In the genomic region with DNA sequence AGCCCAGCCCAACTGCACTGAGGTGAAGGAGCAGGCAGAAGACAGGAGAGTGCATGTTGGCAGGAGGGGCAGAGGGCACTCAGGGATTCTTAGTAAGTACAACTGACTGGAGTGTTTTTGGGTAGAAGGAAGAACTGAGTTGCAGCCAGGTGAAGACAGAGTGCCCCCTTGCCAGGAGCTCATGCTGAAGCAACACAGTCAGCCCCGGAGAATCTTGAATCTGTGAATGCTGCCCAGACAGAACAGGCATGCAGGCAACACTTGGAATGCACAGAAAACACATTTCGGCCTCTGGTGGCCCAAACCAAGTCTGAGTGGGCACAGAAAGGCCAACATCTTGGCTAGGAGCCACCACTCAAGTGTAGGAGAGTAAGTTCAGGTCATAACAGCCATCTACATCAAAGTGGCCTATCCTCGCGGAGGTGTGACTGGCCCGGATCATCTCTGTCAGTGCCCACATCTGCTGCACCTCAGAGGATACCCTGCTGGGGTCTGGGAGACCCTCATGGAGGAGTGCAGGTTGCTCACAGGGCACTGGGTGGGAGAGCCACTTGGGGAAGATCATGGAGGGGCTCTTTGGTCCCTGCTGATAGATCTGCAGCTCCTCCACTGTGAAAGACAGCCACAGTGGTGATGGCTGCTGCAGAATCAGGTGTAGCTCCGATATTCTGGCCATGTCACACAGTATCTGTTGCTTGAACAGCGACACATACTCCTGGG, we compare ENCODE assay signal across 26 cellular contexts. TPM values are rescaled to one million over a fixed set of nuclear protein-coding genes. Genes with fewer than 3 reads are reported as not detected.
DNase-seq lines count a peak whose midpoint lies in the region; ATAC-seq and TF ChIP-seq lines count a peak whose summit lies in the region.
"Had no signal": no experiment of that assay in that cellular context is flagged by ENCODE, and none has a peak within 500 bp of the region (broad histone marks: within the 10 kb centered on the region; RNA-seq: fewer than 3 reads in every experiment).

No MANE protein-coding gene starts in this region.

- no peak overlapping the region for H3K9ac ChIP-seq in neural progenitor cell
- H3K9ac ChIP-seq in endodermal cell (ENCODE audit: extremely low read depth, low read length, poor library complexity, severe bottlenecking) = no peak overlapping the region
- H3K9ac ChIP-seq: BLaER1 had no signal

- H3K4me1 ChIP-seq in neural progenitor cell (no peaks in the 10 kb centered on the region), thyroid gland (peaks cover 0 to 8% of the 10 kb centered on the region in 2 donors), endodermal cell (ENCODE audit: control insufficient read depth, insufficient read depth, low read length) (no peaks in the 10 kb centered on the region)
- H3K4me1 ChIP-seq: BE2C, BLaER1 had no signal

- no peaks in the 10 kb centered on the region for H4K20me1 ChIP-seq in neural progenitor cell (ENCODE audit: low read depth)
- H4K20me1 ChIP-seq: BLaER1 had no signal

- DNase-seq in endothelial cell (ENCODE audit: low spot score) (no peak), neural progenitor cell (ENCODE audit: low spot score) (no peak), thyroid gland (peak; percentile 73 to 76), SKM-1 treated with dmso at 0.1 percent for 144 hours (lab: John Stamatoyannopoulos, UW; ENCODE audit: unreplicated experiment) (no peak), posterior vena cava (ENCODE audit: low spot score) (no peak), amygdala (lab: John Stamatoyannopoulos, UW) (no peak), endodermal cell (no peak)
- DNase-seq: 8988T; ACHN; BE2C; C1 segment of cervical spinal cord; CD4-positive, alpha-beta memory T cell; CD4-positive, CD25-positive, alpha-beta regulatory T cell; CD8-positive, alpha-beta memory T cell; COR-L47; DMS 273 treated with DMSO at 0.1 percent for 48 hours; DMS153; DMS53; DMS79; DND-41; EL; GDM1 had no signal

- TF ChIP-seq CTCF in endothelial cell (IDR thresholded peaks at IDR 0.05; ENCODE audit: unreplicated experiment) = no peak
- TF ChIP-seq CTCF in neural progenitor cell (IDR thresholded peaks at IDR 0.05) = no peak
- no peak for TF ChIP-seq CTCF in thyroid gland (IDR thresholded peaks at IDR 0.05)
- TF ChIP-seq CTCF in endodermal cell (conservative IDR thresholded peaks at IDR 0.05) = no peak

- H3K36me3 Mint-ChIP-seq in activated T-helper 17 cell treated with anti-CD3 and anti-CD28 coated beads, Interleukin-2, amount 50 U/mL, for 72 hours (ENCODE audit: low read depth) = no peaks in the 10 kb centered on the region
- H3K36me3 Mint-ChIP-seq in endothelial cell (ENCODE audit: low read depth, unreplicated experiment) (no peaks in the 10 kb centered on the region), neural progenitor cell (no peaks in the 10 kb centered on the region), endodermal cell (ENCODE audit: low read depth) (no peaks in the 10 kb centered on the region)
- H3K36me3 Mint-ChIP-seq: CD14-positive monocyte; CD4-positive, alpha-beta memory T cell; CD4-positive, CD25-positive, alpha-beta regulatory T cell; CD8-positive, alpha-beta memory T cell had no signal

- no peak for TF ChIP-seq POLR2A in thyroid gland (IDR thresholded peaks at IDR 0.05)

- H3F3A ChIP-seq in neural progenitor cell (ENCODE audit: low read depth) = no peaks in the 10 kb centered on the region

- no peak overlapping the region for H3K4me3 Mint-ChIP-seq in activated T-helper 17 cell treated with anti-CD3 and anti-CD28 coated beads, Interleukin-2, amount 50 U/mL, for 72 hours
- H3K4me3 Mint-ChIP-seq in endothelial cell (ENCODE audit: unreplicated experiment) (no peak overlapping the region), neural progenitor cell (no peak overlapping the region), endodermal cell (no peak overlapping the region)
- H3K4me3 Mint-ChIP-seq: CD14-positive monocyte; CD4-positive, alpha-beta memory T cell; CD4-positive, CD25-positive, alpha-beta regulatory T cell; CD8-positive, alpha-beta memory T cell had no signal

- no peak for ATAC-seq in activated T-helper 17 cell treated with anti-CD3 and anti-CD28 coated beads, Interleukin-2, amount 50 U/mL, for 72 hours (replicated peaks)
- ATAC-seq: GM12878 had no signal

- H3K27ac ChIP-seq in neural progenitor cell = no peak overlapping the region
- H3K27ac ChIP-seq in thyroid gland = peak overlapping the region; percentile 51 to 70 (median 61)
- no peak overlapping the region for H3K27ac ChIP-seq in endodermal cell (ENCODE audit: low read depth, low read length)
- H3K27ac ChIP-seq: BLaER1 had no signal

- 100% methylated on average over 1 of the region's 7 CpGs; no CpG with 5 or more reads in 1 of the 2 donors for WGBS in thyroid gland, 2 donors
- WGBS in endodermal cell (ENCODE audit: insufficient coverage in 1 of 2, insufficient read length in 1 of 2), 2 experiments = 0 to 77% methylated on average over 1 to 7 of the region's 7 CpGs

- H3K36me3 ChIP-seq in neural progenitor cell (no peaks in the 10 kb centered on the region), thyroid gland (no peaks in the 10 kb centered on the region), endodermal cell (ENCODE audit: control insufficient read depth, insufficient read depth, low read length) (no peaks in the 10 kb centered on the region)
- H3K36me3 ChIP-seq: BE2C, BLaER1 had no signal

- H3K4me2 ChIP-seq in neural progenitor cell = no peak overlapping the region
- H3K4me2 ChIP-seq: BLaER1 had no signal

- no peaks in the 10 kb centered on the region for H3K4me1 Mint-ChIP-seq in activated T-helper 17 cell treated with anti-CD3 and anti-CD28 coated beads, Interleukin-2, amount 50 U/mL, for 72 hours
- H3K4me1 Mint-ChIP-seq in endothelial cell (ENCODE audit: unreplicated experiment) (no peaks in the 10 kb centered on the region), neural progenitor cell (peaks cover 8% of the 10 kb centered on the region), endodermal cell (no peaks in the 10 kb centered on the region)
- H3K4me1 Mint-ChIP-seq: CD4-positive, alpha-beta memory T cell; CD4-positive, CD25-positive, alpha-beta regulatory T cell; CD8-positive, alpha-beta memory T cell had no signal

- peak overlapping the region; percentile 10 for H3K27ac Mint-ChIP-seq in activated T-helper 17 cell treated with anti-CD3 and anti-CD28 coated beads, Interleukin-2, amount 50 U/mL, for 72 hours
- H3K27ac Mint-ChIP-seq in endothelial cell (ENCODE audit: unreplicated experiment) = peak overlapping the region; percentile 25
- peak overlapping the region; percentile 78 for H3K27ac Mint-ChIP-seq in neural progenitor cell
- H3K27ac Mint-ChIP-seq in endodermal cell = no peak overlapping the region
- H3K27ac Mint-ChIP-seq: CD14-positive monocyte; CD4-positive, alpha-beta memory T cell; CD4-positive, CD25-positive, alpha-beta regulatory T cell; CD8-positive, alpha-beta memory T cell had no signal

- no peaks in the 10 kb centered on the region for H3K79me2 ChIP-seq in neural progenitor cell (ENCODE audit: low read depth)

- no peaks in the 10 kb centered on the region for H3K9me3 Mint-ChIP-seq in activated T-helper 17 cell treated with anti-CD3 and anti-CD28 coated beads, Interleukin-2, amount 50 U/mL, for 72 hours
- H3K9me3 Mint-ChIP-seq in endothelial cell (ENCODE audit: unreplicated experiment) (no peaks in the 10 kb centered on the region), neural progenitor cell (peaks cover 3% of the 10 kb centered on the region), endodermal cell (peaks cover 46% of the 10 kb centered on the region)
- H3K9me3 Mint-ChIP-seq: CD8-positive, alpha-beta memory T cell had no signal

- H3K9me3 ChIP-seq in neural progenitor cell (ENCODE audit: low read depth) (no peaks in the 10 kb centered on the region), thyroid gland (no peaks in the 10 kb centered on the region), endodermal cell (ENCODE audit: control insufficient read depth, low read length) (no peaks in the 10 kb centered on the region)
- H3K9me3 ChIP-seq: BE2C, BLaER1 had no signal

- intact Hi-C loops in thyroid gland (cut with DNase I) = no loop called here
- intact Hi-C loops in posterior vena cava (cut with DNase I) = no loop called here

- no peaks in the 10 kb centered on the region for H3K27me3 Mint-ChIP-seq in activated T-helper 17 cell treated with anti-CD3 and anti-CD28 coated beads, Interleukin-2, amount 50 U/mL, for 72 hours
- peaks cover 4% of the 10 kb centered on the region for H3K27me3 Mint-ChIP-seq in endothelial cell (ENCODE audit: unreplicated experiment)
- H3K27me3 Mint-ChIP-seq in neural progenitor cell (ENCODE audit: insufficient read depth, low read depth) = peaks cover 4% of the 10 kb centered on the region
- H3K27me3 Mint-ChIP-seq in endodermal cell (ENCODE audit: insufficient read depth) = no peaks in the 10 kb centered on the region
- H3K27me3 Mint-ChIP-seq: CD4-positive, alpha-beta memory T cell; CD4-positive, CD25-positive, alpha-beta regulatory T cell had no signal

- H3K4me3 ChIP-seq in neural progenitor cell (no peak overlapping the region), thyroid gland (replicated peaks in 1 of 3) (no peak overlapping the region), endodermal cell (ENCODE audit: low read length) (no peak overlapping the region)
- H3K4me3 ChIP-seq: BLaER1, GM12878 had no signal

- H2AFZ ChIP-seq in neural progenitor cell (replicated peaks) = no peak overlapping the region

- H3K27me3 ChIP-seq in neural progenitor cell (no peaks in the 10 kb centered on the region), thyroid gland (no peaks in the 10 kb centered on the region), endodermal cell (ENCODE audit: control insufficient read depth, insufficient read depth, low read length, poor library complexity, severe bottlenecking) (no peaks in the 10 kb centered on the region)
- H3K27me3 ChIP-seq: BE2C had no signal

RNA-seq across cellular contexts. Expression of gene USP11, which starts 40.4 kb away (rescaled TPM):
- 10 to 100 TPM; 24.0 to 26.6 TPM for total RNA-seq in activated T-helper 17 cell treated with anti-CD3 and anti-CD28 coated beads, Interleukin-2, amount 50 U/mL, for 72 hours
- total RNA-seq in endothelial cell (ENCODE audit: unreplicated experiment) (72.5 TPM), neural progenitor cell (ENCODE audit: low replicate concordance) (106 and 158 TPM in 2 replicates), thyroid gland (100 to 1,000 TPM in 1 of 4 donors, 10 to 100 TPM in 3; 61.9 to 128 (median 86.8) TPM), posterior vena cava (10 to 100 TPM; 50.2 to 61.6 TPM), endodermal cell (100 to 1,000 TPM; 113 to 214 TPM)
- 126 TPM for polyA plus RNA-seq in endodermal cell (2013, experiment 1 of 2)
- polyA plus RNA-seq in endodermal cell (2013, experiment 2 of 2) = 106 TPM

RNA-seq across cellular contexts. Expression of gene CDK16, which starts 54.7 kb away (rescaled TPM):
- 10 to 100 TPM; 58.3 to 71.5 TPM for total RNA-seq in activated T-helper 17 cell treated with anti-CD3 and anti-CD28 coated beads, Interleukin-2, amount 50 U/mL, for 72 hours
- total RNA-seq in endothelial cell (ENCODE audit: unreplicated experiment) = 103 TPM
- 166 and 248 TPM in 2 replicates for total RNA-seq in neural progenitor cell (ENCODE audit: low replicate concordance)
- 100 to 1,000 TPM in 2 of 4 donors, 10 to 100 TPM in 2; 76.6 to 111 (median 93.7) TPM for total RNA-seq in thyroid gland
- total RNA-seq in posterior vena cava = 10 to 100 TPM; 53.5 to 55.3 TPM
- 100 to 1,000 TPM; 167 to 245 TPM for total RNA-seq in endodermal cell
- 166 TPM for polyA plus RNA-seq in endodermal cell (2013, experiment 1 of 2)
- polyA plus RNA-seq in endodermal cell (2013, experiment 2 of 2) = 145 TPM

Comparison
In these comparisons a context has a peak if more than half of its experiments do, and no peak if none do; other contexts are left out.
1. DNase-seq: peak in thyroid gland (2 of 2); none in endothelial cell (single experiment), neural progenitor cell (single experiment), SKM-1 treated with dmso at 0.1 percent for 144 hours (single experiment), posterior vena cava (single experiment), amygdala (0 of 56) and endodermal cell (single experiment).
2. H3K27ac ChIP-seq: peak in thyroid gland (3 of 3); none in neural progenitor cell (single experiment) and endodermal cell (single experiment).